In genomic region chr6:13486679-13487121, GRCh38 we compare ENCODE assay signal across 8 cellular contexts. TPM values are rescaled to one million over a fixed set of nuclear protein-coding genes. Genes with fewer than 3 reads are reported as not detected.
A peak's percentile ranks its signal among the peaks of the same experiment; 100 is the strongest.
DNase-seq lines count a peak whose midpoint lies in the region; ATAC-seq, FAIRE-seq and TF ChIP-seq lines count a peak whose summit lies in the region.

No MANE protein-coding gene starts in this region.

- H3K27me3 ChIP-seq in pancreas = no peaks in the 10 kb centered on the region

- H3K36me3 ChIP-seq in pancreas (no peaks in the 10 kb centered on the region), urinary bladder (ENCODE audit: insufficient read depth) (no peaks in the 10 kb centered on the region)

- intact Hi-C loops in head of caudate nucleus (cut with DNase I) = loop anchor here (1.0 to 10.0 kb wide), 2 partner anchors 16 to 132 kb away; no protein-coding TSS in a partner anchor
- intact Hi-C loops in pancreas (cut with DNase I) = no loop called here

- peak overlapping the region; percentile 57 to 82 (median 77) for H3K27ac ChIP-seq in pancreas
- peak overlapping the region; percentile 69 for H3K27ac ChIP-seq in urinary bladder (ENCODE audit: low read depth)

- no peak for FAIRE-seq in pancreas (lab: Jason Lieb, UNC)

- peak; percentile 40 for DNase-seq in COLO829 (ENCODE audit: low spot score)
- peak; percentile 2 to 34 for DNase-seq in SHP77 (lab: John Stamatoyannopoulos, UW)
- peak; percentile 74 for DNase-seq in activated naive CD4-positive, alpha-beta T cell treated with anti-CD3 and anti-CD28 coated beads, Interleukin-2, amount 10 ng/mL, durations not matched to agents 7 days and 5 days
- peak in 41 of 42 donors; percentile 40 to 81 (median 64) for DNase-seq in head of caudate nucleus
- peak; percentile 27 to 82 (median 48) for DNase-seq in pancreas

- peaks cover 51% of the 10 kb centered on the region for H3K27me3 Mint-ChIP-seq in activated naive CD4-positive, alpha-beta T cell treated with anti-CD3 and anti-CD28 coated beads, Interleukin-2, amount 10 ng/mL, durations not matched to agents 7 days and 5 days

- WGBS in pancreas, 2 donors = 0% methylated on average over 33 to 39 of the region's 39 CpGs
- WGBS in urinary bladder = under 1% methylated on average over 39 of the region's 39 CpGs

- peak overlapping the region; percentile 21 for H3K27ac Mint-ChIP-seq in activated naive CD4-positive, alpha-beta T cell treated with anti-CD3 and anti-CD28 coated beads, Interleukin-2, amount 10 ng/mL, durations not matched to agents 7 days and 5 days

- CTCF ChIA-PET in activated naive CD4-positive, alpha-beta T cell treated with anti-CD3 and anti-CD28 coated beads, Interleukin-2, amount 10 ng/mL, durations not matched to agents 7 days and 5 days (lab: Charles Lee) = interaction anchor here (1.1 to 1.9 kb wide), 2 partner anchors 48 to 54 kb away, joined by 3 to 6 read pairs; no protein-coding TSS in a partner anchor

- H3K9me3 Mint-ChIP-seq in activated naive CD4-positive, alpha-beta T cell treated with anti-CD3 and anti-CD28 coated beads, Interleukin-2, amount 10 ng/mL, durations not matched to agents 7 days and 5 days = no peaks in the 10 kb centered on the region

- H3K4me3 ChIP-seq in pancreas (peak overlapping the region; percentile 68 to 82 (median 76)), urinary bladder (ENCODE audit: low read depth, low read length) (peak overlapping the region; percentile 93)

- peaks cover 53% of the 10 kb centered on the region for H3K4me1 Mint-ChIP-seq in activated naive CD4-positive, alpha-beta T cell treated with anti-CD3 and anti-CD28 coated beads, Interleukin-2, amount 10 ng/mL, durations not matched to agents 7 days and 5 days

- no peaks in the 10 kb centered on the region for H3K9me3 ChIP-seq in pancreas

- peaks cover 3% of the 10 kb centered on the region for H3K36me3 Mint-ChIP-seq in activated naive CD4-positive, alpha-beta T cell treated with anti-CD3 and anti-CD28 coated beads, Interleukin-2, amount 10 ng/mL, durations not matched to agents 7 days and 5 days

- TF ChIP-seq CTCF in pancreas (IDR thresholded peaks at IDR 0.05) = no peak

- H3K4me3 Mint-ChIP-seq in activated naive CD4-positive, alpha-beta T cell treated with anti-CD3 and anti-CD28 coated beads, Interleukin-2, amount 10 ng/mL, durations not matched to agents 7 days and 5 days = peak overlapping the region; percentile 82

- ATAC-seq in GM19463 (IDR thresholded peaks at IDR 0.05; ENCODE audit: unreplicated experiment) (peak; percentile 20), HG03565 (IDR thresholded peaks at IDR 0.05; ENCODE audit: unreplicated experiment) (peak; percentile 5), pancreas (peak; percentile 52 to 67 (median 56))

- H3K4me1 ChIP-seq in pancreas (peaks cover 0 to 4% (median 0%) of the 10 kb centered on the region in 3 donors), urinary bladder (ENCODE audit: insufficient read depth) (no peaks in the 10 kb centered on the region)

RNA-seq across cellular contexts. Expression of gene GFOD1, which starts 0.7 kb away (rescaled TPM):
- 1 to 10 TPM; 1.5 to 2.7 (median 2.1) TPM for total RNA-seq in pancreas
- polyA plus RNA-seq in pancreas = 1 to 10 TPM; 1.4 to 2.2 TPM
- 13.7 TPM for total RNA-seq in urinary bladder
- 9.8 TPM for polyA plus RNA-seq in urinary bladder

Comparison
In these comparisons a context has a peak if more than half of its experiments do, and no peak if none do; other contexts are left out.
1. Peak in every context shown above with its lines: DNase-seq, ATAC-seq, H3K4me3 ChIP-seq and H3K27ac ChIP-seq.
2. DNase-seq: peak in every context shown above with its lines; median percentile 74 in activated naive CD4-positive, alpha-beta T cell treated with anti-CD3 and anti-CD28 coated beads, Interleukin-2, amount 10 ng/mL, durations not matched to agents 7 days and 5 days; 64 in head of caudate nucleus; 48 in pancreas; 40 in COLO829; 18 in SHP77.
3. ATAC-seq: peak in every context shown above with its lines; median percentile 56 in pancreas; 20 in GM19463; 5 in HG03565.